Comparison of ENCODE assay signal across 14 cellular contexts in genomic region chr3:69178838-69179739, GRCh38. TPM values are rescaled to one million over a fixed set of nuclear protein-coding genes. Genes with fewer than 3 reads are reported as not detected.
DNase-seq lines count a peak whose midpoint lies in the region; ATAC-seq and TF ChIP-seq lines count a peak whose summit lies in the region.
"Had no signal": no experiment of that assay in that cellular context is flagged by ENCODE, and none has a peak within 500 bp of the region (broad histone marks: within the 10 kb centered on the region; RNA-seq: fewer than 3 reads in every experiment).

No MANE protein-coding gene starts in this region.

- CTCF ChIA-PET in activated CD4-positive, alpha-beta T cell treated with anti-CD3 and anti-CD28 coated beads, Interleukin-2, amount 10 ng/mL, durations not matched to agents 7 days and 5 days (lab: Charles Lee), result interaction anchor here (1.0 to 1.8 kb wide), 4 partner anchors 12 to 127 kb away, joined by 3 to 7 read pairs (median 3); no protein-coding TSS in a partner anchor

- H3K4me1 Mint-ChIP-seq in activated CD4-positive, alpha-beta T cell treated with anti-CD3 and anti-CD28 coated beads, Interleukin-2, amount 10 ng/mL, durations not matched to agents 24 days and 14 days, result peaks cover 21% of the 10 kb centered on the region
- H3K4me1 Mint-ChIP-seq in activated CD4-positive, alpha-beta T cell treated with anti-CD3 and anti-CD28 coated beads, Interleukin-2, amount 10 ng/mL, durations not matched to agents 7 days and 5 days, result peaks cover 9% of the 10 kb centered on the region

- no peak for ATAC-seq in HG02840 (IDR thresholded peaks at IDR 0.05; ENCODE audit: low FRiP score, unreplicated experiment)
- no peak for ATAC-seq in HG02885 (IDR thresholded peaks at IDR 0.05; ENCODE audit: poor library complexity, unreplicated experiment)

- no peak for TF ChIP-seq POLR2A in transverse colon (IDR thresholded peaks at IDR 0.05)

- peaks cover 10 to 54% (median 31%) of the 10 kb centered on the region in 4 donors for H3K4me1 ChIP-seq in transverse colon
- H3K4me1 ChIP-seq: sigmoid colon had no signal

- in situ Hi-C loops in brain microvascular endothelial cell (cut with HindIII; ENCODE audit: low pct_ligation_motif_present, low sequenced_read_pairs), result no loop called here
- in situ Hi-C loops in transverse colon (cut with MboI; ENCODE audit: low pct_ligation_motif_present in 1 of 4, low pct_unique_long_range_greater_than_20kb in 1 of 4, low sequenced_read_pairs in 3 of 4), result no loop called here

- no peaks in the 10 kb centered on the region for H3K27me3 Mint-ChIP-seq in activated CD4-positive, alpha-beta T cell treated with anti-CD3 and anti-CD28 coated beads, Interleukin-2, amount 10 ng/mL, durations not matched to agents 24 days and 14 days
- no peaks in the 10 kb centered on the region for H3K27me3 Mint-ChIP-seq in activated CD4-positive, alpha-beta T cell treated with anti-CD3 and anti-CD28 coated beads, Interleukin-2, amount 10 ng/mL, durations not matched to agents 7 days and 5 days

- H3K9me3 Mint-ChIP-seq in activated CD4-positive, alpha-beta T cell treated with anti-CD3 and anti-CD28 coated beads, Interleukin-2, amount 10 ng/mL, durations not matched to agents 24 days and 14 days, result no peaks in the 10 kb centered on the region
- H3K9me3 Mint-ChIP-seq in activated CD4-positive, alpha-beta T cell treated with anti-CD3 and anti-CD28 coated beads, Interleukin-2, amount 10 ng/mL, durations not matched to agents 7 days and 5 days, result no peaks in the 10 kb centered on the region

- no peaks in the 10 kb centered on the region for H3K27me3 ChIP-seq in brain microvascular endothelial cell (replicated peaks)
- H3K27me3 ChIP-seq in transverse colon, result no peaks in the 10 kb centered on the region
- H3K27me3 ChIP-seq: esophagus muscularis mucosa, sigmoid colon had no signal

- TF ChIP-seq EP300 in transverse colon (IDR thresholded peaks at IDR 0.05; ENCODE audit: low read depth), result no peak

- intact Hi-C loops in activated CD4-positive, alpha-beta T cell treated with anti-CD3 and anti-CD28 coated beads, Interleukin-2, amount 10 ng/mL, durations not matched to agents 24 days and 14 days (cut with micrococcal nuclease), result loop anchor here (2.0 to 5.0 kb wide), 2 partner anchors 20 to 128 kb away; no protein-coding TSS in a partner anchor
- intact Hi-C loops in transverse colon (cut with DNase I; ENCODE audit: low total_unique reads), result no loop called here

- POLR2A ChIA-PET in activated CD4-positive, alpha-beta T cell treated with anti-CD3 and anti-CD28 coated beads, Interleukin-2, amount 10 ng/mL, durations not matched to agents 7 days and 5 days (lab: Charles Lee), result no interaction called here

- H3K27ac Mint-ChIP-seq in activated CD4-positive, alpha-beta T cell treated with anti-CD3 and anti-CD28 coated beads, Interleukin-2, amount 10 ng/mL, durations not matched to agents 24 days and 14 days, result peak overlapping the region; percentile 47
- no peak overlapping the region for H3K27ac Mint-ChIP-seq in activated CD4-positive, alpha-beta T cell treated with anti-CD3 and anti-CD28 coated beads, Interleukin-2, amount 10 ng/mL, durations not matched to agents 7 days and 5 days

- H3K27ac ChIP-seq in brain microvascular endothelial cell (no peak overlapping the region), transverse colon (peak overlapping the region; percentile 44 to 79 (median 76))
- H3K27ac ChIP-seq: esophagus muscularis mucosa, sigmoid colon had no signal

- H3K36me3 ChIP-seq in brain microvascular endothelial cell (replicated peaks), result no peaks in the 10 kb centered on the region
- peaks cover 0 to 5% (median 2%) of the 10 kb centered on the region in 4 donors for H3K36me3 ChIP-seq in transverse colon

- H3K36me3 Mint-ChIP-seq in activated CD4-positive, alpha-beta T cell treated with anti-CD3 and anti-CD28 coated beads, Interleukin-2, amount 10 ng/mL, durations not matched to agents 24 days and 14 days (ENCODE audit: low read depth), result peaks cover 79% of the 10 kb centered on the region
- peaks cover 30% of the 10 kb centered on the region for H3K36me3 Mint-ChIP-seq in activated CD4-positive, alpha-beta T cell treated with anti-CD3 and anti-CD28 coated beads, Interleukin-2, amount 10 ng/mL, durations not matched to agents 7 days and 5 days (ENCODE audit: low read depth)

- DNase-seq in activated CD4-positive, alpha-beta T cell treated with anti-CD3 and anti-CD28 coated beads, Interleukin-2, amount 10 ng/mL, durations not matched to agents 24 days and 14 days, result no peak
- no peak for DNase-seq in activated CD4-positive, alpha-beta T cell treated with anti-CD3 and anti-CD28 coated beads, Interleukin-2, amount 10 ng/mL, durations not matched to agents 7 days and 5 days
- DNase-seq in brain microvascular endothelial cell, result peak; percentile 3
- peak; percentile 97 for DNase-seq in kidney tubule cell (ENCODE audit: low spot score)
- DNase-seq in transverse colon, result no peak
- no peak for DNase-seq in NCI-H748 treated with DMSO at 0.1 percent for 48 hours (lab: John Stamatoyannopoulos, UW)
- DNase-seq: activated effector memory CD4-positive, alpha-beta T cell treated with Interleukin-2 at 50 U/mL for 16 hours; Kasumi-1; left cardiac atrium; NCI-H526 treated with DMSO at 0.1 percent for 48 hours; sigmoid colon had no signal

- H3K4me3 ChIP-seq in brain microvascular endothelial cell (ENCODE audit: low read depth, low read length) (no peak overlapping the region), transverse colon (no peak overlapping the region)
- H3K4me3 ChIP-seq: esophagus muscularis mucosa, sigmoid colon had no signal

- no peak overlapping the region for H3K4me3 Mint-ChIP-seq in activated CD4-positive, alpha-beta T cell treated with anti-CD3 and anti-CD28 coated beads, Interleukin-2, amount 10 ng/mL, durations not matched to agents 24 days and 14 days
- H3K4me3 Mint-ChIP-seq in activated CD4-positive, alpha-beta T cell treated with anti-CD3 and anti-CD28 coated beads, Interleukin-2, amount 10 ng/mL, durations not matched to agents 7 days and 5 days, result no peak overlapping the region

- WGBS in transverse colon (ENCODE audit: low coverage in 1 of 2), 2 donors, result 58 to 65% methylated on average over 4 to 5 of the region's 5 CpGs

- no peaks in the 10 kb centered on the region for H3K9me3 ChIP-seq in transverse colon
- H3K9me3 ChIP-seq: esophagus muscularis mucosa, sigmoid colon had no signal

- TF ChIP-seq CTCF in brain microvascular endothelial cell (IDR thresholded peaks at IDR 0.05; ENCODE audit: low read depth, low read length, missing control alignments), result no peak
- TF ChIP-seq CTCF in transverse colon (IDR thresholded peaks at IDR 0.05), result peak in 1 of 5 experiments; percentile 40

RNA-seq across cellular contexts. Expression of gene LMOD3, which starts 56.7 kb away (rescaled TPM):
- total RNA-seq in activated CD4-positive, alpha-beta T cell treated with anti-CD3 and anti-CD28 coated beads, Interleukin-2, amount 10 ng/mL, durations not matched to agents 24 days and 14 days, result not detected in 2 replicates
- total RNA-seq in activated CD4-positive, alpha-beta T cell treated with anti-CD3 and anti-CD28 coated beads, Interleukin-2, amount 10 ng/mL, durations not matched to agents 7 days and 5 days, result not detected
- total RNA-seq in transverse colon, result under 1 TPM in 1 of 4 donors, not detected in 3; 0.27 TPM
- total RNA-seq: sigmoid colon had no signal

Comparison
In these comparisons a context has a peak if more than half of its experiments do, and no peak if none do; other contexts are left out.
1. DNase-seq: peak in brain microvascular endothelial cell (single experiment) and kidney tubule cell (single experiment); none in activated CD4-positive, alpha-beta T cell treated with anti-CD3 and anti-CD28 coated beads, Interleukin-2, amount 10 ng/mL, durations not matched to agents 24 days and 14 days (single experiment), activated CD4-positive, alpha-beta T cell treated with anti-CD3 and anti-CD28 coated beads, Interleukin-2, amount 10 ng/mL, durations not matched to agents 7 days and 5 days (single experiment), transverse colon (single experiment) and NCI-H748 treated with DMSO at 0.1 percent for 48 hours (single experiment).